20 cellular contexts compared by ENCODE assay signal in genomic region chr11:32751381-32751780, GRCh38. TPM values are rescaled to one million over a fixed set of nuclear protein-coding genes. Genes with fewer than 3 reads are reported as not detected.
DNase-seq lines count a peak whose midpoint lies in the region; ATAC-seq, FAIRE-seq and TF ChIP-seq lines count a peak whose summit lies in the region.
"Had no signal": no experiment of that assay in that cellular context is flagged by ENCODE, and none has a peak within 500 bp of the region (broad histone marks: within the 10 kb centered on the region; RNA-seq: fewer than 3 reads in every experiment).

No MANE protein-coding gene starts in this region.

- H4K5ac ChIP-seq in mesendoderm (ENCODE audit: low read length), result no peak overlapping the region

- H3K9me3 ChIP-seq in Karpas-422 (ENCODE audit: low read length) (no peaks in the 10 kb centered on the region), K562 (replicated peaks; ENCODE audit: control insufficient read depth, insufficient read depth, low read depth, low read length) (no peaks in the 10 kb centered on the region)

- CTCF ChIA-PET in K562 (lab: Yijun Ruan, JAX; ENCODE audit: low intra/inter-chr PET ratio), result no interaction called here

- no peaks in the 10 kb centered on the region for H3K79me2 ChIP-seq in GM23338 (replicated peaks; ENCODE audit: insufficient read depth)
- no peaks in the 10 kb centered on the region for H3K79me2 ChIP-seq in Karpas-422 (ENCODE audit: low read length)
- H3K79me2 ChIP-seq in K562 (ENCODE audit: control insufficient read depth, insufficient read depth, low read length), result no peaks in the 10 kb centered on the region
- H3K79me2 ChIP-seq in mesendoderm (ENCODE audit: control insufficient read depth, insufficient read depth, low read length), result no peaks in the 10 kb centered on the region

- H4K20me1 ChIP-seq in GM23338 (replicated peaks; ENCODE audit: insufficient read depth) (no peaks in the 10 kb centered on the region), Karpas-422 (ENCODE audit: insufficient read depth, low read depth, low read length) (no peaks in the 10 kb centered on the region), K562 (replicated peaks; ENCODE audit: control insufficient read depth, insufficient read depth, low read length) (no peaks in the 10 kb centered on the region)

- POLR2A ChIA-PET in K562 (lab: Yijun Ruan, JAX), result no interaction called here

- H2BK120ac ChIP-seq in mesendoderm (ENCODE audit: low read depth, low read length), result no peak overlapping the region

- H3K9ac ChIP-seq in Karpas-422 (ENCODE audit: low read length) (no peak overlapping the region), K562 (ENCODE audit: insufficient read depth in 1 of 2, low read depth in 2 of 2, low read length in 2 of 2) (no peak overlapping the region), mesendoderm (ENCODE audit: low read length) (no peak overlapping the region)

- H3K9me2 ChIP-seq in GM23338 (ENCODE audit: insufficient read depth) (no peaks in the 10 kb centered on the region), Karpas-422 (replicated peaks; ENCODE audit: insufficient read depth, low read length) (no peaks in the 10 kb centered on the region)

- H3K4me2 ChIP-seq in GM23338, result no peak overlapping the region
- no peak overlapping the region for H3K4me2 ChIP-seq in Karpas-422 (ENCODE audit: low read depth, low read length, poor library complexity, severe bottlenecking)
- H3K4me2 ChIP-seq in K562 (ENCODE audit: insufficient read depth, low read length), result no peak overlapping the region
- no peak overlapping the region for H3K4me2 ChIP-seq in mesendoderm (ENCODE audit: low read length)

- H3K36me3 Mint-ChIP-seq in GM23338 (ENCODE audit: low read depth), result peaks cover 3% of the 10 kb centered on the region; the same call in 2 of the 3 replicates
- H3K36me3 Mint-ChIP-seq: CD4-positive, CD25-positive, alpha-beta regulatory T cell had no signal

- H3K27me3 ChIP-seq in GM23338 (ENCODE audit: insufficient read depth) (no peaks in the 10 kb centered on the region), Karpas-422 (ENCODE audit: low read length) (no peaks in the 10 kb centered on the region), K562 (ENCODE audit: control insufficient read depth in 2 of 2, insufficient read depth in 2 of 2, low read length in 2 of 2) (peaks cover 0 to 6% of the 10 kb centered on the region in 2 experiments; a peak in 1 of 5 replicates), mesendoderm (ENCODE audit: insufficient read depth, low read length, poor library complexity) (no peaks in the 10 kb centered on the region)

- no peak overlapping the region for H2BK5ac ChIP-seq in mesendoderm (ENCODE audit: low read length)

- H3K4me1 ChIP-seq in GM23338 (ENCODE audit: insufficient read depth), result no peaks in the 10 kb centered on the region
- peaks cover 8% of the 10 kb centered on the region; the same call in 1 of the 2 replicates for H3K4me1 ChIP-seq in Karpas-422 (ENCODE audit: low read length)
- H3K4me1 ChIP-seq in K562 (replicated peaks in 1 of 2; ENCODE audit: control insufficient read depth in 2 of 2, insufficient read depth in 2 of 2, low read length in 2 of 2), result no peaks in the 10 kb centered on the region
- no peaks in the 10 kb centered on the region for H3K4me1 ChIP-seq in mesendoderm (ENCODE audit: control insufficient read depth, low read depth, low read length)

- H3K79me1 ChIP-seq in mesendoderm (ENCODE audit: low read length), result no peaks in the 10 kb centered on the region

- intact Hi-C loops in K562 (cut with micrococcal nuclease), result loop anchor here (5.0 kb wide), 1 partner anchor 41 kb away; the partner anchor contains the start of gene CCDC73
- intact Hi-C loops in head of caudate nucleus (cut with DNase I), result no loop called here

- H3K18ac ChIP-seq in mesendoderm (ENCODE audit: low read length), result no peak overlapping the region

- in situ Hi-C loops in K562 (cut with MboI) (no loop called here), GM13977 (cut with MboI; ENCODE audit: low pct_unique_long_range_greater_than_20kb, low sequenced_read_pairs, unreplicated experiment) (loop anchor here (5.0 kb wide), 1 partner anchor 36 kb away; no protein-coding TSS in a partner anchor)

- DNase-seq in GM23338 (ENCODE audit: low spot score) (peak; percentile 37), Karpas-422 (no peak), K562 (ENCODE audit: extremely low read depth in 1 of 4, low spot score in 3 of 4) (no peak), mesendoderm (peak; percentile 8), GM13977 (ENCODE audit: low spot score) (no peak), head of caudate nucleus (no peak)
- DNase-seq: CD4-positive, CD25-positive, alpha-beta regulatory T cell; HFFc6; KG1; NCI-H1105; NCI-H2029 treated with DMSO at 0.1 percent for 48 hours; NCI-H345; NCI-H524; OCI-M1 had no signal

- ATAC-seq in GM23338 (peak; percentile 81), K562 (peak; percentile 71), HG03280 (IDR thresholded peaks at IDR 0.05; ENCODE audit: unreplicated experiment) (no peak)
- ATAC-seq: Right ventricle myocardium inferior had no signal

- TF ChIP-seq POLR2A in K562 (conservative IDR thresholded peaks at IDR 0.05), result no peak

- H3K4me3 Mint-ChIP-seq in GM23338, result no peak overlapping the region
- H3K4me3 Mint-ChIP-seq: CD4-positive, CD25-positive, alpha-beta regulatory T cell; HFFc6 had no signal

- TF ChIP-seq CTCF in GM23338 (conservative IDR thresholded peaks at IDR 0.05; ENCODE audit: low read depth in 2 of 2) (peak; percentile 37 to 49; a peak in 2 of 4 replicates), K562 (IDR thresholded peaks at IDR 0.05 in 2 of 3, conservative IDR thresholded peaks at IDR 0.05 in 1 of 3; ENCODE audit: insufficient read depth in 2 of 3, low read depth in 1 of 3, low read length in 3 of 3) (0 out of 6 replicates have a peak, but pooled peaks of 1 of the 3 experiments have one; percentile 13), GM13977 (IDR thresholded peaks at IDR 0.05; ENCODE audit: extremely low read depth, insufficient read depth, missing control alignments) (no peak)

- no peak overlapping the region for H3K56ac ChIP-seq in mesendoderm (ENCODE audit: low read length)

- H2AFZ ChIP-seq in GM23338, result no peak overlapping the region; the same call in 1 of the 2 replicates
- 0 out of 2 replicates have a peak overlapping the region, but pooled peaks have one; percentile 12 for H2AFZ ChIP-seq in Karpas-422 (ENCODE audit: low read length)
- no peak overlapping the region for H2AFZ ChIP-seq in K562 (ENCODE audit: low read depth, low read length)

- H2BK15ac ChIP-seq in mesendoderm (replicated peaks; ENCODE audit: low read depth), result no peak overlapping the region

- peaks cover 8% of the 10 kb centered on the region for H3K27me3 Mint-ChIP-seq in GM23338 (ENCODE audit: insufficient read depth, low read depth, poor library complexity)

- peaks cover 16% of the 10 kb centered on the region; the same call in 2 of the 3 replicates for H3K9me3 Mint-ChIP-seq in GM23338
- H3K9me3 Mint-ChIP-seq: HFFc6 had no signal

- H3K4me1 Mint-ChIP-seq in GM23338, result no peaks in the 10 kb centered on the region
- H3K4me1 Mint-ChIP-seq: CD4-positive, CD25-positive, alpha-beta regulatory T cell had no signal

- no TSS peak for BruUV-seq in K562 (replicated peaks; lab: Mats Ljungman, UMichigan)

- no peaks in the 10 kb centered on the region for H3K9me1 ChIP-seq in K562 (ENCODE audit: control insufficient read depth, insufficient read depth, low read length)

- H3K27ac ChIP-seq in GM23338 (ENCODE audit: low read depth) (no peak overlapping the region), Karpas-422 (ENCODE audit: low read length) (peak overlapping the region; percentile 55; the same call in 1 of the 2 replicates), K562 (ENCODE audit: extremely low read depth, low read depth, low read length) (no peak overlapping the region), mesendoderm (ENCODE audit: low read depth, low read length) (no peak overlapping the region)

- no peaks in the 10 kb centered on the region for H3F3A ChIP-seq in GM23338 (replicated peaks; ENCODE audit: low read depth)

- TF ChIP-seq EP300 in K562 (IDR thresholded peaks at IDR 0.05; ENCODE audit: low read length), result no peak

- FAIRE-seq in K562 (lab: Jason Lieb, UNC), result no peak
- FAIRE-seq: GM12891, RCC 7860 had no signal

- H3K4me3 ChIP-seq in GM23338 (no peak overlapping the region), Karpas-422 (ENCODE audit: low read length) (no peak overlapping the region), K562 (no peak overlapping the region), mesendoderm (ENCODE audit: low read length) (no peak overlapping the region)

- no peak overlapping the region for H4K8ac ChIP-seq in mesendoderm (ENCODE audit: low read depth, low read length)

- no peak overlapping the region for H3K4ac ChIP-seq in mesendoderm (ENCODE audit: low read depth, low read length)

- no peak for TF ChIP-seq RAD21 in K562 (CRISPR knock-in tag; conservative IDR thresholded peaks at IDR 0.05 in 1 of 2, IDR thresholded peaks at IDR 0.05 in 1 of 2)

- 0% methylated on average over 5 of the region's 6 CpGs for WGBS in K562 (ENCODE audit: insufficient coverage, low coverage, missing lambda C conversion rate)
- no CpG with 5 or more reads among the region's 6 CpGs for WGBS in mesendoderm (ENCODE audit: extremely low coverage, insufficient coverage, low lambda C conversion rate)

- no peaks in the 10 kb centered on the region for H3K36me3 ChIP-seq in GM23338 (ENCODE audit: insufficient read depth)
- no peaks in the 10 kb centered on the region for H3K36me3 ChIP-seq in Karpas-422 (ENCODE audit: insufficient read depth, low read length)
- H3K36me3 ChIP-seq in K562 (ENCODE audit: control insufficient read depth, insufficient read depth, low read length), result no peaks in the 10 kb centered on the region
- H3K36me3 ChIP-seq in mesendoderm (ENCODE audit: control insufficient read depth, insufficient read depth, low read length), result no peaks in the 10 kb centered on the region

- H3K27ac Mint-ChIP-seq in GM23338, result no peak overlapping the region
- H3K27ac Mint-ChIP-seq: CD4-positive, CD25-positive, alpha-beta regulatory T cell; HFFc6 had no signal

- H2AK5ac ChIP-seq in mesendoderm (ENCODE audit: low read length), result no peak overlapping the region

- H3K23ac ChIP-seq in mesendoderm (ENCODE audit: low read length), result no peak overlapping the region

RNA-seq across cellular contexts. Expression of gene CCDC73, which starts 43.1 kb away (rescaled TPM):
- total RNA-seq in GM23338 (2014; rRNA removed; shearing (Covaris generic)), result 0.08 TPM in 1 of 2 replicates, not detected in the other
- polyA plus RNA-seq in GM23338 (2016; fragmentation: Nextera tagmentation; extraction: Ambion mirVana) (0.06 and 0.17 TPM in 2 replicates), K562 (2011; rRNA removed) (not detected in 2 replicates), K562 (2014; fragmentation: Illumina TruSeq; extraction: Trizol) (not detected in 2 replicates), K562 (2014; fragmentation: Nextera tagmentation; extraction: Ambion mirVana) (under 1 TPM; 0.20 to 0.21 TPM), K562 (2014; rRNA removed) (not detected in 2 replicates)
- total RNA-seq in Karpas-422 (2014; rRNA removed; shearing (Covaris generic); ENCODE audit: low replicate concordance), result 2.5 and 3.0 TPM in 2 replicates
- total RNA-seq in K562 (2011; cell fraction: chromatin; rRNA removed; ENCODE audit: low replicate concordance), result not detected in 2 replicates
- total RNA-seq in K562 (2011; cell fraction: nucleolus; rRNA removed), result not detected in 2 replicates
- not detected in 2 replicates for total RNA-seq in K562 (2011; cell fraction: nucleoplasm; rRNA removed)
- total RNA-seq in K562 (2014; rRNA removed) (not detected in 2 replicates), K562 (2014; rRNA removed; fragmentation: Illumina TruSeq; extraction: Trizol) (not detected in 2 replicates), K562 (2015; rRNA removed; fragmentation: Illumina TruSeq; extraction: Trizol) (not detected in 2 replicates), K562 (2021) (not detected in 2 replicates)
- not detected in 2 replicates for polyA plus RNA-seq in K562 (2011; cell fraction: cytosol; rRNA removed)
- not detected in 2 replicates for polyA plus RNA-seq in K562 (2011; cell fraction: nucleus; rRNA removed)
- polyA plus RNA-seq in K562 (2012), result 0.06 and 0.16 TPM in 2 replicates
- not detected in 2 replicates for polyA minus RNA-seq in K562 (2011; rRNA and poly(A)+ RNA removed)
- polyA minus RNA-seq in K562 (2011; cell fraction: cytosol; rRNA and poly(A)+ RNA removed), result not detected in 2 replicates
- not detected in 2 replicates for polyA minus RNA-seq in K562 (2011; cell fraction: nucleus; rRNA and poly(A)+ RNA removed)
- 0.03 TPM for polyA plus RNA-seq in mesendoderm (2013, experiment 1 of 2)
- 0.06 TPM for polyA plus RNA-seq in mesendoderm (2013, experiment 2 of 2)
- total RNA-seq: CD4-positive, CD25-positive, alpha-beta regulatory T cell; H4; HFFc6; Right ventricle myocardium inferior had no signal
- polyA plus RNA-seq: BJ had no signal

Comparison
In these comparisons a context has a peak if more than half of its experiments do, and no peak if none do; other contexts are left out.
1. DNase-seq: peak in GM23338 (single experiment) and mesendoderm (single experiment); none in Karpas-422 (single experiment), K562 (0 of 4), GM13977 (single experiment) and head of caudate nucleus (0 of 42).